Comparison of ENCODE assay signal across 26 cellular contexts in the genomic region with DNA sequence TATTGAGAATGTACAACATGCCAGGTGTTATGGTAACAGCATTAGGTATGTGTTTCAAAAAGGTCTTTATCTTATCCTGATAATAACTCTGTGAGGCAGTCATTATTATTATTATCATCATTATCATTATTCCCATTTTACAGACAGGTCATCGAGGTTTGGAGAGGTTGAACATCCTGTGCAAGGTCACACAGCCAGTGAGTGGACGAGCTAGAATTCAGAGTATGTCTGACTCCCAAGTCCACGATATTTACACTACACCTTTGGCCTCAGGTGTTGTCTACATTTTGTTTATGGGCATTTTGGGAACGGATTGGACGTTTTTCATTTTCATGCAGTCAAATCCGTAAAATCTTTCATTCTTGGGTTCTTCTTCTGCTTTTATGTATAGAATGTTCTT. TPM values are rescaled to one million over a fixed set of nuclear protein-coding genes. Genes with fewer than 3 reads are reported as not detected.
"Had no signal": no experiment of that assay in that cellular context is flagged by ENCODE, and none has a peak within 500 bp of the region (broad histone marks: within the 10 kb centered on the region; RNA-seq: fewer than 3 reads in every experiment).

No MANE protein-coding gene starts in this region.

- H3K27ac ChIP-seq: PC-9, RWPE1, SJSA1 had no signal

- H2AFZ ChIP-seq: PC-9 had no signal

- H3K36me3 ChIP-seq: MG63, SJSA1 had no signal

- H3K9ac ChIP-seq: SK-N-SH had no signal

- DNase-seq: Kasumi-1, MG63, NCI-H1048, NCI-H1092 treated with DMSO at 0.1 percent for 48 hours, NCI-H1436, NCI-H1694, NCI-H187, NCI-H1930, NCI-H2029 treated with DMSO at 0.1 percent for 48 hours, NCI-H2081 treated with DMSO at 0.1 percent for 48 hours, NCI-H2107, NCI-H2171, NCI-H345, NCI-H510A treated with DMSO at 0.1 percent for 48 hours, NCI-H524 treated with DMSO at 0.1 percent for 48 hours, NCI-H526 treated with DMSO at 0.1 percent for 48 hours, PC-9, SHP77, SK-N-SH, SW 1271 had no signal

- H3K27me3 ChIP-seq: MG63, SJSA1 had no signal

- ATAC-seq: Panc1, Right ventricle myocardium inferior had no signal

- FAIRE-seq: RCC 7860 had no signal

- H3K9me3 ChIP-seq: MG63, SJSA1, SK-N-SH had no signal

- H3K4me3 ChIP-seq: MG63, PC-9, SJSA1 had no signal

- H3K4me2 ChIP-seq: PC-9, SK-N-SH had no signal

RNA-seq across cellular contexts. Expression of a gene that starts 24.0 kb away (rescaled TPM):
- total RNA-seq: OCI-LY7, PC-9 had no signal
- polyA plus RNA-seq: SK-N-SH had no signal

RNA-seq across cellular contexts. Expression of a gene that starts 27.0 kb away (rescaled TPM):
- total RNA-seq: SJSA1 had no signal
